11 cellular contexts compared by ENCODE assay signal in genomic region chr22:48663297-48663696, GRCh38.
DNase-seq lines count a peak whose midpoint lies in the region; ATAC-seq, FAIRE-seq and TF ChIP-seq lines count a peak whose summit lies in the region.
"Had no signal": no experiment of that assay in that cellular context is flagged by ENCODE, and none has a peak within 500 bp of the region (broad histone marks: within the 10 kb centered on the region; RNA-seq: fewer than 3 reads in every experiment).

No MANE protein-coding gene starts in this region.

- intact Hi-C loops in K562 (cut with micrococcal nuclease), result no loop called here

- H2AFZ ChIP-seq in K562 (ENCODE audit: low read depth, low read length), result no peak overlapping the region
- no peak overlapping the region for H2AFZ ChIP-seq in neural cell (ENCODE audit: low read depth, low read length)

- no peak overlapping the region for H3K9ac ChIP-seq in K562 (ENCODE audit: insufficient read depth in 1 of 2, low read depth in 2 of 2, low read length in 2 of 2)
- H3K9ac ChIP-seq in neural cell (ENCODE audit: low read length), result no peak overlapping the region

- H3K36me3 ChIP-seq in K562 (ENCODE audit: control insufficient read depth, insufficient read depth, low read length) (no peaks in the 10 kb centered on the region), neural cell (ENCODE audit: insufficient read depth, low read length) (no peaks in the 10 kb centered on the region)
- H3K36me3 ChIP-seq: gastrocnemius medialis had no signal

- no peak for TF ChIP-seq POLR2A in K562 (conservative IDR thresholded peaks at IDR 0.05)

- TF ChIP-seq CTCF in K562 (IDR thresholded peaks at IDR 0.05 in 2 of 3, conservative IDR thresholded peaks at IDR 0.05 in 1 of 3; ENCODE audit: insufficient read depth in 2 of 3, low read depth in 1 of 3, low read length in 3 of 3), result peak; percentile 20 to 58 (median 29); a peak in 4 of 6 replicates
- peak; percentile 24 for TF ChIP-seq CTCF in neural cell (IDR thresholded peaks at IDR 0.05; ENCODE audit: poor library complexity, severe bottlenecking)

- 8% methylated on average over 1 of the region's 5 CpGs for WGBS in K562 (ENCODE audit: insufficient coverage, low coverage, missing lambda C conversion rate)

- H3K9me2 ChIP-seq in neural cell (ENCODE audit: insufficient read depth, low read length), result no peaks in the 10 kb centered on the region

- H3K79me2 ChIP-seq in K562 (ENCODE audit: control insufficient read depth, insufficient read depth, low read length) (no peaks in the 10 kb centered on the region), neural cell (replicated peaks; ENCODE audit: insufficient read depth, low read length) (no peaks in the 10 kb centered on the region)

- CTCF ChIA-PET in K562 (lab: Yijun Ruan, JAX; ENCODE audit: low intra/inter-chr PET ratio), result no interaction called here

- H3K4me3 ChIP-seq in K562 (no peak overlapping the region), neural cell (ENCODE audit: low read length) (no peak overlapping the region)
- H3K4me3 ChIP-seq: gastrocnemius medialis had no signal

- no peak for FAIRE-seq in K562 (lab: Jason Lieb, UNC)
- FAIRE-seq: TTC549 had no signal

- H3F3A ChIP-seq in neural cell (ENCODE audit: insufficient read depth, low read length, poor library complexity, severe bottlenecking), result no peaks in the 10 kb centered on the region

- in situ Hi-C loops in K562 (cut with MboI), result no loop called here

- no peaks in the 10 kb centered on the region for H3K9me3 ChIP-seq in K562 (replicated peaks; ENCODE audit: control insufficient read depth, insufficient read depth, low read depth, low read length)
- H3K9me3 ChIP-seq in neural cell (ENCODE audit: low read length), result no peaks in the 10 kb centered on the region
- H3K9me3 ChIP-seq: gastrocnemius medialis had no signal

- TF ChIP-seq EP300 in K562 (IDR thresholded peaks at IDR 0.05; ENCODE audit: low read length), result no peak
- no peak for TF ChIP-seq EP300 in neural cell (conservative IDR thresholded peaks at IDR 0.05; ENCODE audit: poor library complexity, severe bottlenecking)

- ATAC-seq in K562, result no peak
- no peak for ATAC-seq in HG03108 (IDR thresholded peaks at IDR 0.05; ENCODE audit: unreplicated experiment)
- ATAC-seq: gastrocnemius medialis had no signal

- TF ChIP-seq RAD21 in K562 (CRISPR knock-in tag; conservative IDR thresholded peaks at IDR 0.05 in 1 of 2, IDR thresholded peaks at IDR 0.05 in 1 of 2), result no peak
- TF ChIP-seq RAD21 in neural cell (conservative IDR thresholded peaks at IDR 0.05), result no peak

- H4K20me1 ChIP-seq in K562 (replicated peaks; ENCODE audit: control insufficient read depth, insufficient read depth, low read length) (no peaks in the 10 kb centered on the region), neural cell (ENCODE audit: insufficient read depth) (no peaks in the 10 kb centered on the region)

- H3K4me2 ChIP-seq in K562 (ENCODE audit: insufficient read depth, low read length) (no peak overlapping the region), neural cell (ENCODE audit: low read length) (no peak overlapping the region)

- POLR2A ChIA-PET in K562 (lab: Yijun Ruan, JAX), result no interaction called here

- BruUV-seq in K562 (replicated peaks; lab: Mats Ljungman, UMichigan), result no TSS peak

- H3K27me3 ChIP-seq in K562 (ENCODE audit: control insufficient read depth in 2 of 2, insufficient read depth in 2 of 2, low read length in 2 of 2) (no peaks in the 10 kb centered on the region; a peak in 1 of 5 replicates), neural cell (ENCODE audit: insufficient read depth, low read depth, low read length) (no peaks in the 10 kb centered on the region)
- H3K27me3 ChIP-seq: gastrocnemius medialis had no signal

- H3K27ac ChIP-seq in K562 (ENCODE audit: extremely low read depth, low read depth, low read length) (no peak overlapping the region), neural cell (ENCODE audit: low read length) (no peak overlapping the region)
- H3K27ac ChIP-seq: gastrocnemius medialis had no signal

- DNase-seq in SIG-M5 treated with dmso at 0.1 percent for 504 hours (lab: John Stamatoyannopoulos, UW; ENCODE audit: unreplicated experiment) (peak; percentile 0), SIG-M5 (lab: John Stamatoyannopoulos, UW) (no peak), Kasumi-1 (lab: John Stamatoyannopoulos, UW) (peak; percentile 29 to 32), K562 (ENCODE audit: extremely low read depth in 1 of 4, low spot score in 3 of 4) (peak; percentile 11 to 55 (median 38)), SHP77 (lab: John Stamatoyannopoulos, UW) (no peak), GF-D8 (lab: John Stamatoyannopoulos, UW) (no peak)
- DNase-seq: gastrocnemius medialis; stimulated activated CD4-positive, alpha-beta T cell treated with anti-CD3 and anti-CD28 coated beads, Interleukin-4, amount 100 ng/mL, for 4 hours had no signal

- H3K9me1 ChIP-seq in K562 (ENCODE audit: control insufficient read depth, insufficient read depth, low read length), result no peaks in the 10 kb centered on the region

- H3K4me1 ChIP-seq in K562 (replicated peaks in 1 of 2; ENCODE audit: control insufficient read depth in 2 of 2, insufficient read depth in 2 of 2, low read length in 2 of 2), result no peaks in the 10 kb centered on the region
- H3K4me1 ChIP-seq: gastrocnemius medialis had no signal

TF ChIP-seq in K562, 482 proteins besides CTCF, POLR2A, EP300 and RAD21 (continues in another document):
- TF ChIP-seq NUFIP1 (IDR thresholded peaks at IDR 0.05; ENCODE audit: partially characterized antibody) (no peak), ZNF3 (CRISPR knock-in tag; IDR thresholded peaks at IDR 0.05) (no peak), HDGF (IDR thresholded peaks at IDR 0.05) (no peak)

TF ChIP-seq in neural cell, 6 proteins besides CTCF, POLR2A, EP300 and RAD21:
- TF ChIP-seq EZH2 (IDR thresholded peaks at IDR 0.05; ENCODE audit: borderline replicate concordance, insufficient read depth, low read length, poor library complexity, severe bottlenecking) (no peak), REST (IDR thresholded peaks at IDR 0.05; ENCODE audit: borderline replicate concordance) (no peak), POLR2AphosphoS5 (IDR thresholded peaks at IDR 0.05) (no peak), TAF1 (IDR thresholded peaks at IDR 0.05; ENCODE audit: low read depth) (no peak), SMC3 (conservative IDR thresholded peaks at IDR 0.05; ENCODE audit: poor library complexity) (no peak)

Comparison
In these comparisons a context has a peak if more than half of its experiments do, and no peak if none do; other contexts are left out.
1. DNase-seq: peak in SIG-M5 treated with dmso at 0.1 percent for 504 hours (single experiment), Kasumi-1 (2 of 2) and K562 (4 of 4); none in SIG-M5 (single experiment), SHP77 (0 of 2) and GF-D8 (single experiment).